Comparison of ENCODE assay signal across 10 cellular contexts in genomic region chr9:98099898-98100297, GRCh38. TPM values are rescaled to one million over a fixed set of nuclear protein-coding genes. Genes with fewer than 3 reads are reported as not detected.
DNase-seq lines count a peak whose midpoint lies in the region; ATAC-seq lines count a peak whose summit lies in the region.
"Had no signal": no experiment of that assay in that cellular context is flagged by ENCODE, and none has a peak within 500 bp of the region (broad histone marks: within the 10 kb centered on the region; RNA-seq: fewer than 3 reads in every experiment).

No MANE protein-coding gene starts in this region.

- H3K9me3 Mint-ChIP-seq in activated naive CD8-positive, alpha-beta T cell (ENCODE audit: low read depth) = no peaks in the 10 kb centered on the region
- no peaks in the 10 kb centered on the region for H3K9me3 Mint-ChIP-seq in natural killer cell treated with Interleukin-12 subunit alpha and Interleukin-12 subunit beta and Interleukin-15 and Interleukin-18, amount 100 ng/mL, for 72 hours

- peaks cover 83% of the 10 kb centered on the region for H3K4me1 Mint-ChIP-seq in activated naive CD8-positive, alpha-beta T cell (ENCODE audit: low read depth)
- peaks cover 52% of the 10 kb centered on the region in 2 donors for H3K4me1 Mint-ChIP-seq in natural killer cell treated with Interleukin-12 subunit alpha and Interleukin-12 subunit beta and Interleukin-15 and Interleukin-18, amount 100 ng/mL, for 72 hours (ENCODE audit: low read depth in 2 of 2)

- peak; percentile 56 for DNase-seq in NCI-H2107 treated with DMSO at 0.1 percent for 48 hours (lab: John Stamatoyannopoulos, UW; ENCODE audit: unreplicated experiment)
- no peak for DNase-seq in NCI-H2107 (lab: John Stamatoyannopoulos, UW)
- DNase-seq in NCI-H128 (lab: John Stamatoyannopoulos, UW; ENCODE audit: unreplicated experiment) = peak; percentile 20
- no peak for DNase-seq in natural killer cell treated with Interleukin-12 subunit alpha and Interleukin-12 subunit beta and Interleukin-15 and Interleukin-18, amount 100 ng/mL, for 72 hours (ENCODE audit: low spot score)
- DNase-seq in NCI-H1694 (lab: John Stamatoyannopoulos, UW) = no peak
- DNase-seq in OCI-M1 (lab: John Stamatoyannopoulos, UW) = no peak
- DNase-seq: NCI-H1436, right cardiac atrium had no signal

- ATAC-seq in natural killer cell treated with Interleukin-12 subunit alpha and Interleukin-12 subunit beta and Interleukin-15 and Interleukin-18, amount 100 ng/mL, for 72 hours = no peak
- no peak for ATAC-seq in HG02885 (IDR thresholded peaks at IDR 0.05; ENCODE audit: poor library complexity, unreplicated experiment)
- ATAC-seq: right cardiac atrium had no signal

- peak overlapping the region; percentile 92 for H3K27ac Mint-ChIP-seq in activated naive CD8-positive, alpha-beta T cell
- peak overlapping the region; percentile 89 to 94 for H3K27ac Mint-ChIP-seq in natural killer cell treated with Interleukin-12 subunit alpha and Interleukin-12 subunit beta and Interleukin-15 and Interleukin-18, amount 100 ng/mL, for 72 hours

- H3K36me3 Mint-ChIP-seq in activated naive CD8-positive, alpha-beta T cell = peaks cover 19% of the 10 kb centered on the region
- H3K36me3 Mint-ChIP-seq in natural killer cell treated with Interleukin-12 subunit alpha and Interleukin-12 subunit beta and Interleukin-15 and Interleukin-18, amount 100 ng/mL, for 72 hours = peaks cover 13% of the 10 kb centered on the region

- H3K4me3 Mint-ChIP-seq in activated naive CD8-positive, alpha-beta T cell = peak overlapping the region; percentile 57
- peak overlapping the region; percentile 67 for H3K4me3 Mint-ChIP-seq in natural killer cell treated with Interleukin-12 subunit alpha and Interleukin-12 subunit beta and Interleukin-15 and Interleukin-18, amount 100 ng/mL, for 72 hours

- no peaks in the 10 kb centered on the region for H3K27me3 Mint-ChIP-seq in activated naive CD8-positive, alpha-beta T cell
- H3K27me3 Mint-ChIP-seq in natural killer cell treated with Interleukin-12 subunit alpha and Interleukin-12 subunit beta and Interleukin-15 and Interleukin-18, amount 100 ng/mL, for 72 hours = no peaks in the 10 kb centered on the region

RNA-seq across cellular contexts. Expression of gene TRIM14, which starts 19.1 kb away (rescaled TPM):
- 10 to 100 TPM; 29.4 to 49.0 TPM for total RNA-seq in natural killer cell treated with Interleukin-12 subunit alpha and Interleukin-12 subunit beta and Interleukin-15 and Interleukin-18, amount 100 ng/mL, for 72 hours

RNA-seq across cellular contexts. Expression of gene NANS, which starts 43.4 kb away (rescaled TPM):
- total RNA-seq in natural killer cell treated with Interleukin-12 subunit alpha and Interleukin-12 subunit beta and Interleukin-15 and Interleukin-18, amount 100 ng/mL, for 72 hours = 10 to 100 TPM; 41.2 to 72.9 TPM

Comparison
In these comparisons a context has a peak if more than half of its experiments do, and no peak if none do; other contexts are left out.
1. DNase-seq: peak in NCI-H2107 treated with DMSO at 0.1 percent for 48 hours (single experiment) and NCI-H128 (single experiment); none in NCI-H2107 (single experiment), natural killer cell treated with Interleukin-12 subunit alpha and Interleukin-12 subunit beta and Interleukin-15 and Interleukin-18, amount 100 ng/mL, for 72 hours (single experiment), NCI-H1694 (single experiment) and OCI-M1 (single experiment).